Comparison of ENCODE assay signal across 8 cellular contexts in the genomic region with DNA sequence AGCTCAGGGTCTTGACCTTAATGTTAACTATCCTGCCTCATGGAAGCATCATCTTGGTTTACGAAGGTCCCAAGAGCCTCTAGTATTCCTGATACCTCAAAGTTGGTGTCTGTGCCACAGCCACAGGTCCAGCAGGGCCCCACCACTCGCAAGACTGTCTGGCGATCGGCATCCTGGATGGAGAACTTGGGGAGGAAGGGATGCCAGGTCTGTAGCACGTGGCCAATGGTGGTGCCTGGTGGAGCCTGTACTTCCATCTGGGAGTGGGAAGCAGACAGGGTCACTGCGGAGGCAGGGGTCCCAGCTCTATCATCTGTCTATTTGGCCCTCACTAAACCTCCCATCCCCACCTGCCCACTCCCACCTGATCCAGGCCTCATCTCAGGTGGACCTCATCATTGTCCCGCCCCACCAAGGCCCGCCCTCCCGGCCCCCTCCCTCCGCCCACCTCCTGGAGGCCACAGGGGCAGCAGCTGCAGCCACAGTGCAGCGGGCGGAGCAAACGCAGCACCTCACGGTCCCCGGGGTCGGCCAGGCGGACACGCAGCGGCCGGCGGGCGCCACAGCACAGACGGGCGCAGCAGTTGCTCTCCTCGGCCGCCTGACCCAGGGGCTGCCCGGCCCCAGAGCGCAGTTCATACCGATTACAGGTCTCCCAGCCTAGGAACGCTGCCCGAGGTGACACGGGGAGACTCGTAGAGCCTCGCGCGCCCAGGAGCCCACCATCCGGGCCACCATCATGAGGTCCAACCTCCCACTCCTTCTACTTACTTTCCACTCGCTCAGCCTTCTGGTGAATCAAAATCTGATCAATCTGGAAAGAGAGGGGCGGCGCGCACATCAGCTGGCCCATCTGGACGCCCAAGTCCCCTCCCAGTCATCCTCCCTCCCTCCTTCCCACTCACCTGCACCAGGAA. TPM values are rescaled to one million over a fixed set of nuclear protein-coding genes. Genes with fewer than 3 reads are reported as not detected.
DNase-seq lines count a peak whose midpoint lies in the region; ATAC-seq and TF ChIP-seq lines count a peak whose summit lies in the region.

No MANE protein-coding gene starts in this region.

- TF ChIP-seq POLR2A in Peyer's patch (IDR thresholded peaks at IDR 0.05) (no peak), ovary (IDR thresholded peaks at IDR 0.05) (no peak)

- 69 to 71% methylated on average over 28 to 42 of the region's 42 CpGs for WGBS in esophagus, 2 donors
- WGBS in ovary, 3 donors: 60 to 66% (median 64%) methylated on average over 42 of the region's 42 CpGs

- H3K27ac ChIP-seq in Peyer's patch: peak overlapping the region in 1 of 4 donors; percentile 96
- peak overlapping the region; percentile 3 to 47 for H3K27ac ChIP-seq in esophagus (ENCODE audit: low read depth in 2 of 2, low read length in 1 of 2)
- no peak overlapping the region for H3K27ac ChIP-seq in ovary

- H3K27me3 Mint-ChIP-seq in Caco-2 (ENCODE audit: insufficient read depth, unreplicated experiment): no peaks in the 10 kb centered on the region

- H3K9me3 ChIP-seq in Caco-2: no peaks in the 10 kb centered on the region
- no peaks in the 10 kb centered on the region for H3K9me3 ChIP-seq in Peyer's patch
- H3K9me3 ChIP-seq in esophagus (ENCODE audit: control insufficient read depth in 2 of 2, insufficient read depth in 1 of 2, low read depth in 1 of 2, low read length in 1 of 2): no peaks in the 10 kb centered on the region
- no peaks in the 10 kb centered on the region for H3K9me3 ChIP-seq in ovary

- no TSS peak for BruUV-seq in Caco-2 (replicated peaks; lab: Mats Ljungman, UMichigan)

- no peaks in the 10 kb centered on the region for H3K27me3 ChIP-seq in Caco-2 (replicated peaks; ENCODE audit: control insufficient read depth, insufficient read depth, low read length)
- no peaks in the 10 kb centered on the region for H3K27me3 ChIP-seq in Peyer's patch
- H3K27me3 ChIP-seq in esophagus (ENCODE audit: control insufficient read depth in 1 of 2, insufficient read depth in 2 of 2, low read length in 2 of 2): no peaks in the 10 kb centered on the region
- H3K27me3 ChIP-seq in ovary: no peaks in the 10 kb centered on the region

- no peak overlapping the region for H3K27ac Mint-ChIP-seq in Caco-2 (ENCODE audit: unreplicated experiment)

- TF ChIP-seq CTCF in Caco-2 (IDR thresholded peaks at IDR 0.05; ENCODE audit: insufficient read depth in 1 of 2, low read depth in 1 of 2, low read length in 1 of 2, severe bottlenecking in 1 of 2, unreplicated experiment in 1 of 2) (no peak), Peyer's patch (IDR thresholded peaks at IDR 0.05) (no peak), ovary (IDR thresholded peaks at IDR 0.05) (no peak)

- H3K9me3 Mint-ChIP-seq in Caco-2 (ENCODE audit: unreplicated experiment): no peaks in the 10 kb centered on the region

- H3K4me1 ChIP-seq in Caco-2 (peaks cover 3% of the 10 kb centered on the region; the same call in 1 of the 2 replicates), Peyer's patch (peaks cover 0 to 16% (median 6%) of the 10 kb centered on the region in 4 donors), esophagus (ENCODE audit: control insufficient read depth in 2 of 2, insufficient read depth in 2 of 2, low read length in 1 of 2) (peaks cover 6 to 10% of the 10 kb centered on the region in 2 donors), ovary (ENCODE audit: insufficient read depth) (peaks cover 5% of the 10 kb centered on the region)

- POLR2A ChIA-PET in Caco-2 (lab: Charles Lee): no interaction called here

- no peaks in the 10 kb centered on the region for H3K36me3 ChIP-seq in Caco-2 (ENCODE audit: control insufficient read depth, insufficient read depth, low read length)
- H3K36me3 ChIP-seq in Peyer's patch: peaks cover 0 to 33% (median 0%) of the 10 kb centered on the region in 3 donors
- H3K36me3 ChIP-seq in esophagus (ENCODE audit: control insufficient read depth in 2 of 2, insufficient read depth in 2 of 2, low read length in 1 of 2): peaks cover 18 to 28% of the 10 kb centered on the region in 2 donors
- no peaks in the 10 kb centered on the region for H3K36me3 ChIP-seq in ovary

- H3K4me3 ChIP-seq in Caco-2 (ENCODE audit: low read depth, low read length) (peak overlapping the region; percentile 60), Peyer's patch (peak overlapping the region; percentile 74 to 86 (median 80)), esophagus (ENCODE audit: low read depth in 1 of 2, low read length in 2 of 2) (peak overlapping the region; percentile 72 to 82), ovary (peak overlapping the region; percentile 63)

- intact Hi-C loops in Caco-2 (cut with micrococcal nuclease; ENCODE audit: unreplicated experiment): no loop called here
- intact Hi-C loops in ovary (cut with DNase I): no loop called here

- CTCF ChIA-PET in Caco-2 (lab: Charles Lee): no interaction called here

- ATAC-seq in GM21737 (IDR thresholded peaks at IDR 0.05; ENCODE audit: unreplicated experiment) (no peak), GM18519 (IDR thresholded peaks at IDR 0.05; ENCODE audit: low FRiP score, unreplicated experiment) (no peak)

- no peak for TF ChIP-seq EP300 in ovary (IDR thresholded peaks at IDR 0.05)

- DNase-seq in Caco-2 (no peak), Peyer's patch (no peak), ovary (peak in 3 of 5 donors; percentile 44 to 51 (median 48)), SKM-1 (lab: John Stamatoyannopoulos, UW; ENCODE audit: unreplicated experiment) (no peak), epidermal melanocyte (ENCODE audit: insufficient read length, low spot score) (no peak)

- H3K4me3 Mint-ChIP-seq in Caco-2 (ENCODE audit: unreplicated experiment): peak overlapping the region; percentile 76

- no peaks in the 10 kb centered on the region for H3K4me1 Mint-ChIP-seq in Caco-2 (ENCODE audit: low read depth, unreplicated experiment)

- no peaks in the 10 kb centered on the region for H3K36me3 Mint-ChIP-seq in Caco-2 (ENCODE audit: insufficient read depth, unreplicated experiment)

RNA-seq across cellular contexts. Expression of a gene that starts 1.4 kb away (rescaled TPM):
- total RNA-seq in Caco-2 (2022) (12.7 and 14.5 TPM in 2 replicates), Peyer's patch (10 to 100 TPM; 10.7 to 38.8 (median 21.9) TPM), ovary (10 to 100 TPM; 11.0 to 52.4 (median 33.8) TPM)
- polyA plus RNA-seq in esophagus (10 to 100 TPM; 24.7 to 31.0 TPM), ovary (10 to 100 TPM in 1 of 2 donors, 1 to 10 TPM in 1; 7.1 to 40.9 TPM)

RNA-seq across cellular contexts. Expression of a gene that starts 10.9 kb away (rescaled TPM):
- total RNA-seq in Caco-2 (2022) (40.2 and 41.3 TPM in 2 replicates), Peyer's patch (100 to 1,000 TPM in 2 of 4 donors, 10 to 100 TPM in 2; 37.1 to 334 (median 126) TPM), ovary (100 to 1,000 TPM in 2 of 7 donors, 10 to 100 TPM in 5; 57.0 to 133 (median 85.2) TPM)
- polyA plus RNA-seq in esophagus (100 to 1,000 TPM; 105 to 158 TPM), ovary (100 to 1,000 TPM in 1 of 2 donors, 10 to 100 TPM in 1; 44.0 to 128 TPM)

RNA-seq across cellular contexts. Expression of a gene that starts 12.1 kb away (rescaled TPM):
- 6.1 and 6.4 TPM in 2 replicates for total RNA-seq in Caco-2 (2022)
- 10 to 100 TPM; 19.8 to 54.4 (median 44.4) TPM for total RNA-seq in Peyer's patch
- 1 to 10 TPM; 6.1 to 9.3 TPM for polyA plus RNA-seq in esophagus
- total RNA-seq in ovary: 1 to 10 TPM; 5.0 to 8.3 (median 6.4) TPM
- 1 to 10 TPM in 1 of 2 donors, under 1 TPM in 1; 0.85 to 3.6 TPM for polyA plus RNA-seq in ovary

RNA-seq across cellular contexts. Expression of a gene that starts 14.7 kb away (rescaled TPM):
- total RNA-seq in Caco-2 (2022) (12.6 and 16.1 TPM in 2 replicates), Peyer's patch (1 to 10 TPM in 3 of 4 donors, under 1 TPM in 1; 0.88 to 9.9 (median 5.8) TPM), ovary (10 to 100 TPM; 11.4 to 76.2 (median 53.9) TPM)
- polyA plus RNA-seq in esophagus (1 to 10 TPM; 4.2 to 5.5 TPM), ovary (10 to 100 TPM; 16.9 to 30.2 TPM)

RNA-seq across cellular contexts. Expression of a gene that starts 27.2 kb away (rescaled TPM):
- total RNA-seq in Caco-2 (2022) (0.52 TPM in 1 of 2 replicates, not detected in the other), Peyer's patch (not detected), ovary (not detected)
- polyA plus RNA-seq in esophagus (not detected), ovary (not detected)

Comparison
In these comparisons a context has a peak if more than half of its experiments do, and no peak if none do; other contexts are left out.
1. DNase-seq: peak in ovary (3 of 5); none in Caco-2 (0 of 2), Peyer's patch (0 of 3), SKM-1 (single experiment) and epidermal melanocyte (single experiment).
2. H3K27ac ChIP-seq: peak in esophagus (2 of 2); none in ovary (0 of 2).
3. Peak in every context shown above with its lines, with median percentiles within 50 percentile points of each other: H3K4me3 ChIP-seq.